In genomic region chr3:47781685-47782537, GRCh38 we compare ENCODE assay signal across 1 cellular context.
A peak's percentile ranks its signal among the peaks of the same experiment; 100 is the strongest.
TF ChIP-seq lines count a peak whose summit lies in the region.

SMARCC1 (minus strand) TSS chr3:47781893; CDS start chr3:47781797, 96 bp downstream.

TF ChIP-seq in K562, 482 proteins besides CTCF, POLR2A, EP300 and RAD21 (continued from another document and continues in another):
- TF ChIP-seq ZBTB40 (IDR thresholded peaks at IDR 0.05) (peak; percentile 70), ZBTB40 (CRISPR knock-in tag; IDR thresholded peaks at IDR 0.05) (no peak), XRCC5 (IDR thresholded peaks at IDR 0.05; ENCODE audit: low read depth, low read length) (peak; percentile 70; the same call in 1 of the 2 replicates), ZBTB17 (CRISPR knock-in tag; IDR thresholded peaks at IDR 0.05) (peak; percentile 69; the same call in 1 of the 2 replicates), SRF (CRISPR knock-in tag; IDR thresholded peaks at IDR 0.05) (peak in 1 of 2 experiments; percentile 41; a peak in 2 of 4 replicates), ELF2 (CRISPR knock-in tag; IDR thresholded peaks at IDR 0.05) (peak; percentile 74; the same call in 1 of the 2 replicates), ESRRB (CRISPR knock-in tag; IDR thresholded peaks at IDR 0.05; ENCODE audit: borderline replicate concordance) (no peak), SLC30A9 (CRISPR knock-in tag; IDR thresholded peaks at IDR 0.05) (no peak), E2F1 (CRISPR knock-in tag; IDR thresholded peaks at IDR 0.05) (peak; percentile 95), CEBPZ (IDR thresholded peaks at IDR 0.05; ENCODE audit: borderline replicate concordance, low read depth, low read length) (no peak), SETDB1 (IDR thresholded peaks at IDR 0.05; ENCODE audit: low read length) (no peak), STAG1 (CRISPR knock-in tag; IDR thresholded peaks at IDR 0.05; ENCODE audit: borderline replicate concordance) (no peak), MITF (IDR thresholded peaks at IDR 0.05) (peak; percentile 10; the same call in 1 of the 2 replicates), ATF4 (CRISPR knock-in tag; IDR thresholded peaks at IDR 0.05) (no peak; the same call in 1 of the 2 replicates), MLX (CRISPR knock-in tag; conservative IDR thresholded peaks at IDR 0.05) (no peak; a peak in 1 of 4 replicates), MYNN (IDR thresholded peaks at IDR 0.05) (no peak), MYNN (CRISPR knock-in tag; IDR thresholded peaks at IDR 0.05) (no peak), NFE2L1 (tag; IDR thresholded peaks at IDR 0.05; ENCODE audit: borderline replicate concordance, low read depth) (no peak), KDM4B (IDR thresholded peaks at IDR 0.05; ENCODE audit: borderline replicate concordance in 2 of 2, low read depth in 1 of 2) (0 out of 4 replicates have a peak, but pooled peaks of 1 of the 2 experiments have one; percentile 74), ARID2 (IDR thresholded peaks at IDR 0.05) (no peak), NR2C2 (CRISPR knock-in tag; IDR thresholded peaks at IDR 0.05) (peak; percentile 85), NR2C2 (tag; IDR thresholded peaks at IDR 0.05) (peak; percentile 29; the same call in 1 of the 2 replicates), TAF15 (IDR thresholded peaks at IDR 0.05; ENCODE audit: low read depth, low read length) (no peak), ZNF609 (CRISPR knock-in tag; IDR thresholded peaks at IDR 0.05; ENCODE audit: borderline replicate concordance) (no peak; the same call in 1 of the 2 replicates), LCOR (CRISPR knock-in tag; IDR thresholded peaks at IDR 0.05) (peak; percentile 85; the same call in 1 of the 2 replicates), MXI1 (IDR thresholded peaks at IDR 0.05; ENCODE audit: low read depth, low read length) (no peak), ZNF764 (CRISPR knock-in tag; IDR thresholded peaks at IDR 0.05; ENCODE audit: low read depth) (no peak)
